Comparison of ENCODE assay signal across 20 cellular contexts in genomic region chr9:132783006-132783405, GRCh38.
"Had no signal": no experiment of that assay in that cellular context is flagged by ENCODE, and none has a peak within 500 bp of the region (broad histone marks: within the 10 kb centered on the region; RNA-seq: fewer than 3 reads in every experiment).

No MANE protein-coding gene starts in this region.

- DNase-seq: IMR-90, Karpas-422, KG1, MG63, NCI-H1092 treated with DMSO at 0.1 percent for 48 hours, NCI-H1436, NCI-H1694, NCI-H187 treated with DMSO at 0.1 percent for 48 hours, NCI-H2029 treated with DMSO at 0.1 percent for 48 hours, NCI-H2107, NCI-H2227 treated with DMSO at 0.1 percent for 48 hours, NCI-H524, NCI-H526 treated with DMSO at 0.1 percent for 48 hours, NCI-H774, Right ventricle myocardium superior, RPMI8226, SIG-M5 had no signal

- H3K27ac ChIP-seq: SJSA1, SK-N-MC had no signal

- H3K27me3 ChIP-seq: MG63 had no signal

- ATAC-seq: HepG2 had no signal

- H3K4me1 ChIP-seq: SJSA1 had no signal

- H3K4me3 ChIP-seq: MG63, SJSA1, SK-N-MC had no signal

- H3K36me3 ChIP-seq: MG63, SJSA1 had no signal
